21 cellular contexts compared by ENCODE assay signal in the genomic region with DNA sequence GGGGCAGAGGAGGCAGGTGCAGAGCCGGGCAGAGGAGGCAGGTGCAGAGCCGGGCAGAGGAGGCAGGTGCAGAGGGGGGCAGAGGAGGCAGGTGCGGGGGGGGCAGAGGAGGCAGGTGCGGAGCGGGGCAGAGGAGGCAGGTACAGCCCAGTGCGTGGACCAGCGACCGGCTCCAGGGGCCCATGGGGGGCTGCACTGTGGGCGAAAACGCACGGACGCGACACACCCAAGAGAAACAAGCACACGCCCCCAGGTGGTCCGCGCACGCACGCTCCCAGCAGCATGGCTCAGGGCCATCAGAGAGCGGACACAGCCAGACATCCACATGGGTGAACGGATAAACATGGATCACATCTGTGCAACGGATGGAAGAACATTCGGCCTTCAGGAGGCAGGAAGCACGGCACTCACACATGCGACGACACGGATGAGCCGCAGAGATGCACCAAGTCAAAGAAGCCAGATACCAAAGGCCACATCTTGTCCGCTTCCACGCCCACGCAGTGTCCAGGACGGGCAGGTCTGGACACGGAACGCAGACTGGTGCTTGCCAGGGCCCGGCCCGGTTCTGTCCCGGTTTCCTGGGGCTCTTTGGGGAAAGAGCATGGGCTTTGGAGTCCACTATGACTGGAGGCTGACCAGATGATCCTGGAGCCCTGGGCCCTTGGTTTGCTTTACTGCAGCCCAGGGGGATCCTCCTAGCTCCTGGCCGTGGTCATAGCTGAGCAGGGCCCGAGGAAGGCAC.
"Had no signal": no experiment of that assay in that cellular context is flagged by ENCODE, and none has a peak within 500 bp of the region (broad histone marks: within the 10 kb centered on the region; RNA-seq: fewer than 3 reads in every experiment).

No MANE protein-coding gene starts in this region.

- FAIRE-seq: endothelial cell of umbilical vein, pancreas had no signal

- H3K27me3 ChIP-seq: heart right ventricle, neural progenitor cell, pancreas, right lobe of liver, tibial artery, upper lobe of left lung, vagina had no signal

- H3K4me3 ChIP-seq: coronary artery, heart right ventricle, mucosa of descending colon, neural progenitor cell, pancreas, prostate gland, right lobe of liver, tibial artery, upper lobe of left lung, vagina had no signal

- H3K36me3 ChIP-seq: heart right ventricle, neural progenitor cell, pancreas, prostate gland, right lobe of liver, vagina had no signal

- DNase-seq: effector CD4-positive, alpha-beta T cell; endodermal cell; erythroblast; foreskin melanocyte; heart right ventricle; hypothalamus; islet precursor cell; mucosa of descending colon; naive thymus-derived CD8-positive, alpha-beta T cell; occipital lobe; pancreas; right lobe of liver; stimulated activated CD4-positive, alpha-beta T cell treated with anti-CD3 and anti-CD28 coated beads, Interleukin-4, amount 100 ng/mL, for 1 hour; stimulated activated CD8-positive, alpha-beta memory T cell treated with anti-CD3 and anti-CD28 coated beads, Interleukin-4, amount 100 ng/mL, for 48 hours; tibial artery had no signal
